ENCODE assay signal across 26 cellular contexts in the genomic region with DNA sequence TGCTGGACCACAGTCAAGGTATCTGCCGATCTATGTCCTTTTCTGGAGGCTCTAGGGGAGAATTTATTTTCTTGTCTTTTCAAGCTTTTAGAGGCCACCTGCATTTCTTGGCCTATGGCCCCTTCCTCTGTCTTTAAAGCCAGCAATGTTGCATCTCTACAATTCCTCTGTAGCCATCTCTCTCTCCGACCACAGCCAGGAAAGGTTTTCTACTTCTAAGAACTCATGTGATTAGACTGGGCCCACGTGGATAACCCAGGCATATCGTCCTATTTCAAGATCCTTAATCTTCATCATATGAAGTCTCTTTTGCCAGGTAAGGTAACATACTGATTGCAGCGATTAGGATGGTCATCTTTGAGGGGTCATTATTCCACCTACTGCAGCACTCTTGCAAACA. TPM values are rescaled to one million over a fixed set of nuclear protein-coding genes. Genes with fewer than 3 reads are reported as not detected.
DNase-seq lines count a peak whose midpoint lies in the region; ATAC-seq, FAIRE-seq and TF ChIP-seq lines count a peak whose summit lies in the region.
"Had no signal": no experiment of that assay in that cellular context is flagged by ENCODE, and none has a peak within 500 bp of the region (broad histone marks: within the 10 kb centered on the region; RNA-seq: fewer than 3 reads in every experiment).

No MANE protein-coding gene starts in this region.

- H3K9me3 Mint-ChIP-seq in activated T-cell treated with anti-CD3 and anti-CD28 coated beads, Interleukin-2, amount 50 U/mL, for 24 hours, result no peaks in the 10 kb centered on the region
- H3K9me3 Mint-ChIP-seq: CD8-positive, alpha-beta memory T cell had no signal

- 43% methylated on average over 5 of the region's 5 CpGs for WGBS in HepG2 (ENCODE audit: low lambda C conversion rate)
- 83% methylated on average over 4 of the region's 5 CpGs for WGBS in right lobe of liver (ENCODE audit: insufficient coverage, low coverage, low lambda C conversion rate, missing lambda C conversion rate)
- 95% methylated on average over 5 of the region's 5 CpGs for WGBS in esophagus muscularis mucosa

- H3K27me3 ChIP-seq in HepG2 (ENCODE audit: control insufficient read depth in 1 of 2, insufficient read depth in 2 of 2, low read length in 2 of 2) (no peaks in the 10 kb centered on the region), right lobe of liver (no peaks in the 10 kb centered on the region), esophagus muscularis mucosa (no peaks in the 10 kb centered on the region)
- H3K27me3 ChIP-seq: BE2C, BLaER1 had no signal

- H3K4me1 Mint-ChIP-seq in activated T-cell treated with anti-CD3 and anti-CD28 coated beads, Interleukin-2, amount 50 U/mL, for 24 hours (ENCODE audit: low read depth), result peaks cover 1% of the 10 kb centered on the region
- H3K4me1 Mint-ChIP-seq: CD14-positive monocyte; CD8-positive, alpha-beta memory T cell had no signal

- H3K36me3 ChIP-seq in HepG2 (replicated peaks in 1 of 2; ENCODE audit: control insufficient read depth in 1 of 2, insufficient read depth in 2 of 2, low read length in 2 of 2) (no peaks in the 10 kb centered on the region), right lobe of liver (no peaks in the 10 kb centered on the region), esophagus muscularis mucosa (no peaks in the 10 kb centered on the region)
- H3K36me3 ChIP-seq: BE2C, BLaER1 had no signal

- FAIRE-seq in HepG2 (lab: Jason Lieb, UNC), result no peak
- FAIRE-seq: A204.1, GM12891, GM19239 had no signal

- no peaks in the 10 kb centered on the region for H3K79me2 ChIP-seq in HepG2 (ENCODE audit: insufficient read depth, low read length)

- POLR2A ChIA-PET in HepG2 (lab: Yijun Ruan, JAX) (interaction anchor here (0.8 to 0.9 kb wide), 2 partner anchors 8 to 11 kb away, joined by 3 read pairs; no protein-coding TSS in a partner anchor), GM10248 (lab: Yijun Ruan, JAX) (no interaction called here)

- no peaks in the 10 kb centered on the region for H3K27me3 Mint-ChIP-seq in activated T-cell treated with anti-CD3 and anti-CD28 coated beads, Interleukin-2, amount 50 U/mL, for 24 hours
- H3K27me3 Mint-ChIP-seq: CD4-positive, alpha-beta memory T cell; CD4-positive, CD25-positive, alpha-beta regulatory T cell; CD8-positive, alpha-beta memory T cell had no signal

- H3K9ac ChIP-seq in HepG2 (ENCODE audit: insufficient read depth, low read depth, low read length), result no peak overlapping the region
- H3K9ac ChIP-seq: BLaER1 had no signal

- no peak for TF ChIP-seq RAD21 in HepG2 (CRISPR knock-in tag; IDR thresholded peaks at IDR 0.05)

- BruUV-seq in HepG2 (replicated peaks; lab: Mats Ljungman, UMichigan), result no TSS peak

- intact Hi-C loops in HepG2 (cut with micrococcal nuclease; ENCODE audit: unreplicated experiment), result loop anchor here (5.0 kb wide), 1 partner anchor 698 kb away; no protein-coding TSS in a partner anchor
- intact Hi-C loops in right lobe of liver (cut with DNase I), result no loop called here
- intact Hi-C loops in esophagus muscularis mucosa (cut with DNase I), result no loop called here

- ATAC-seq in HepG2 (no peak), right lobe of liver (no peak)

- H3K4me2 ChIP-seq in HepG2 (ENCODE audit: low read depth, low read length), result no peak overlapping the region
- H3K4me2 ChIP-seq: BLaER1 had no signal

- no peak for DNase-seq in HepG2 (ENCODE audit: low spot score)
- no peak for DNase-seq in right lobe of liver
- peak; percentile 87 for DNase-seq in esophagus muscularis mucosa (ENCODE audit: extremely low spot score)
- DNase-seq in GM10248 (ENCODE audit: extremely low spot score), result no peak
- DNase-seq in activated T-cell treated with anti-CD3 and anti-CD28 coated beads, Interleukin-2, amount 50 U/mL, for 24 hours, result no peak
- DNase-seq: 8988T; ACHN; BE2C; C1 segment of cervical spinal cord; CD4-positive, alpha-beta memory T cell; CD4-positive, CD25-positive, alpha-beta regulatory T cell; CD8-positive, alpha-beta memory T cell; COR-L47; DMS 273 treated with DMSO at 0.1 percent for 48 hours; DMS153; DMS53; DMS79; DND-41; EL; GDM1 had no signal

- no peak for TF ChIP-seq POLR2A in HepG2 (IDR thresholded peaks at IDR 0.05; ENCODE audit: insufficient read depth in 1 of 2, low read depth in 2 of 2, low read length in 2 of 2)
- TF ChIP-seq POLR2A in right lobe of liver (IDR thresholded peaks at IDR 0.05), result no peak
- TF ChIP-seq POLR2A in esophagus muscularis mucosa (IDR thresholded peaks at IDR 0.05; ENCODE audit: low read depth), result no peak

- TF ChIP-seq CTCF in HepG2 (CRISPR knock-in tag; IDR thresholded peaks at IDR 0.05), result no peak
- no peak for TF ChIP-seq CTCF in right lobe of liver (IDR thresholded peaks at IDR 0.05)
- no peak for TF ChIP-seq CTCF in esophagus muscularis mucosa (IDR thresholded peaks at IDR 0.05)
- TF ChIP-seq CTCF in GM10248 (IDR thresholded peaks at IDR 0.05; ENCODE audit: control extremely low read depth, extremely low read depth, low read depth, missing control alignments), result no peak

- peaks cover 18% of the 10 kb centered on the region for H3K4me1 ChIP-seq in HepG2 (ENCODE audit: insufficient read depth, low read length)
- H3K4me1 ChIP-seq in right lobe of liver, result peaks cover 0 to 2% (median 0%) of the 10 kb centered on the region in 4 donors
- H3K4me1 ChIP-seq in esophagus muscularis mucosa, result no peaks in the 10 kb centered on the region
- H3K4me1 ChIP-seq: BE2C had no signal

- no peaks in the 10 kb centered on the region for H4K20me1 ChIP-seq in HepG2 (ENCODE audit: insufficient read depth, low read length)
- H4K20me1 ChIP-seq: BLaER1 had no signal

- H3K27ac ChIP-seq in HepG2 (ENCODE audit: extremely low read length, insufficient read depth, low read length) (no peak overlapping the region), right lobe of liver (no peak overlapping the region), esophagus muscularis mucosa (replicated peaks in 1 of 4) (no peak overlapping the region)
- H3K27ac ChIP-seq: BLaER1 had no signal

- in situ Hi-C loops in HepG2 (cut with HindIII; ENCODE audit: extremely low pct_ligation_motif_present, low pct_unique_long_range_greater_than_20kb), result loop anchor here (5.0 to 25.0 kb wide), 2 partner anchors 238 to 698 kb away; no protein-coding TSS in a partner anchor

- CTCF ChIA-PET in HepG2 (lab: Yijun Ruan, JAX; ENCODE audit: low intra/inter-chr PET ratio, low total read pairs) (no interaction called here), GM10248 (lab: Yijun Ruan, JAX) (interaction anchor here (2.2 kb wide), 1 partner anchor 9 kb away, joined by 8 read pairs; no protein-coding TSS in a partner anchor)

- no peaks in the 10 kb centered on the region for H3K36me3 Mint-ChIP-seq in activated T-cell treated with anti-CD3 and anti-CD28 coated beads, Interleukin-2, amount 50 U/mL, for 24 hours (ENCODE audit: low read depth)
- H3K36me3 Mint-ChIP-seq: CD14-positive monocyte; CD4-positive, alpha-beta memory T cell; CD4-positive, CD25-positive, alpha-beta regulatory T cell; CD8-positive, alpha-beta memory T cell had no signal

- TF ChIP-seq EP300 in HepG2 (IDR thresholded peaks at IDR 0.05; ENCODE audit: low read depth in 2 of 2, low read length in 2 of 2), result no peak
- TF ChIP-seq EP300 in HepG2 (CRISPR knock-in tag; IDR thresholded peaks at IDR 0.05; ENCODE audit: borderline replicate concordance), result no peak
- no peak for TF ChIP-seq EP300 in esophagus muscularis mucosa (IDR thresholded peaks at IDR 0.05)

- H3K4me3 ChIP-seq in HepG2 (replicated peaks in 1 of 3; ENCODE audit: insufficient read depth in 1 of 3, low read depth in 2 of 3, low read length in 3 of 3) (no peak overlapping the region), right lobe of liver (no peak overlapping the region), esophagus muscularis mucosa (no peak overlapping the region)
- H3K4me3 ChIP-seq: BLaER1 had no signal

- H3K9me3 ChIP-seq in HepG2 (ENCODE audit: low read length) (no peaks in the 10 kb centered on the region), right lobe of liver (no peaks in the 10 kb centered on the region), esophagus muscularis mucosa (no peaks in the 10 kb centered on the region)
- H3K9me3 ChIP-seq: BE2C, BLaER1 had no signal

- H3K27ac Mint-ChIP-seq in activated T-cell treated with anti-CD3 and anti-CD28 coated beads, Interleukin-2, amount 50 U/mL, for 24 hours, result no peak overlapping the region
- H3K27ac Mint-ChIP-seq: CD4-positive, CD25-positive, alpha-beta regulatory T cell; CD8-positive, alpha-beta memory T cell had no signal

- no peak overlapping the region for H3K4me3 Mint-ChIP-seq in activated T-cell treated with anti-CD3 and anti-CD28 coated beads, Interleukin-2, amount 50 U/mL, for 24 hours
- H3K4me3 Mint-ChIP-seq: CD14-positive monocyte; CD4-positive, alpha-beta memory T cell; CD4-positive, CD25-positive, alpha-beta regulatory T cell; CD8-positive, alpha-beta memory T cell had no signal

- no peak overlapping the region for H2AFZ ChIP-seq in HepG2 (ENCODE audit: low read length)

TF ChIP-seq in HepG2, 621 proteins besides CTCF, POLR2A, EP300 and RAD21 (continues in another document):
- no peak for TF ChIP-seq ZNF598 (CRISPR knock-in tag; IDR thresholded peaks at IDR 0.05; ENCODE audit: borderline replicate concordance)

RNA-seq across cellular contexts. Expression of gene RGCC, which starts 43.4 kb away (rescaled TPM):
- total RNA-seq in HepG2 (2016; rRNA removed; fragmentation: Illumina TruSeq; extraction: Trizol), result 0.20 and 0.29 TPM in 2 replicates
- total RNA-seq in HepG2 (2016; cell fraction: cytosol; rRNA removed; fragmentation: Illumina TruSeq; extraction: Trizol; ENCODE audit: low read depth), result 0.26 TPM in 1 of 2 replicates, not detected in the other
- total RNA-seq in HepG2 (2016; cell fraction: insoluble cytoplasmic fraction; rRNA removed; fragmentation: Illumina TruSeq; extraction: Trizol), result 0.39 and 0.61 TPM in 2 replicates
- 0.49 and 0.65 TPM in 2 replicates for total RNA-seq in HepG2 (2016; cell fraction: membrane; rRNA removed; fragmentation: Illumina TruSeq; extraction: Trizol)
- 0.56 TPM in 1 of 2 replicates, not detected in the other for total RNA-seq in HepG2 (2016; cell fraction: nucleus; rRNA removed; fragmentation: Illumina TruSeq; extraction: Trizol)
- 8.4 and 9.5 TPM in 2 replicates for polyA plus RNA-seq in HepG2 (2011; rRNA removed)
- polyA plus RNA-seq in HepG2 (2011; cell fraction: cytosol; rRNA removed), result 5.6 and 6.7 TPM in 2 replicates
- polyA plus RNA-seq in HepG2 (2011; cell fraction: nucleus; rRNA removed), result 4.9 and 5.8 TPM in 2 replicates
- polyA plus RNA-seq in HepG2 (2012), result 4.0 and 15.8 TPM in 2 replicates
- 0.48 and 0.54 TPM in 2 replicates for polyA plus RNA-seq in HepG2 (2016; cell fraction: cytosol; fragmentation: Illumina TruSeq; extraction: Trizol; ENCODE audit: low read depth)
- polyA plus RNA-seq in HepG2 (2016; cell fraction: insoluble cytoplasmic fraction; fragmentation: Illumina TruSeq; extraction: Trizol; ENCODE audit: low read depth), result 0.43 and 0.45 TPM in 2 replicates
- 0.36 and 0.74 TPM in 2 replicates for polyA plus RNA-seq in HepG2 (2016; cell fraction: membrane; fragmentation: Illumina TruSeq; extraction: Trizol; ENCODE audit: low read depth)
- 1.4 TPM in 1 of 2 replicates, not detected in the other for polyA plus RNA-seq in HepG2 (2016; cell fraction: nucleus; fragmentation: Illumina TruSeq; extraction: Trizol; ENCODE audit: insufficient read depth, low read depth)
- 2.3 TPM in 1 of 2 replicates, not detected in the other for polyA minus RNA-seq in HepG2 (2011; rRNA and poly(A)+ RNA removed; ENCODE audit: low replicate concordance)
- polyA minus RNA-seq in HepG2 (2011; cell fraction: cytosol; rRNA and poly(A)+ RNA removed), result 3.3 and 4.5 TPM in 2 replicates
- 3.0 and 3.4 TPM in 2 replicates for polyA minus RNA-seq in HepG2 (2011; cell fraction: nucleus; rRNA and poly(A)+ RNA removed)
- 1 to 10 TPM in 3 of 6 experiments, under 1 TPM in 2, not detected in 1; 0.51 to 4.9 (median 2.3) TPM for total RNA-seq in right lobe of liver
- total RNA-seq in esophagus muscularis mucosa, result 100 to 1,000 TPM in 1 of 4 donors, 10 to 100 TPM in 3; 56.5 to 142 (median 77.1) TPM
- total RNA-seq: A673 had no signal

Comparison
In these comparisons a context has a peak if more than half of its experiments do, and no peak if none do; other contexts are left out.
1. RNA of gene RGCC, which starts 43.4 kb away (total RNA-seq): 56.5 to 142 TPM in esophagus muscularis mucosa; 0.51 to 4.9 TPM in right lobe of liver and 0.20 to 0.65 TPM in HepG2; every median in the first group is over 4 times any median in the second.